18 cellular contexts compared by ENCODE assay signal in genomic region chr2:162934191-162934590, GRCh38.
"Had no signal": no experiment of that assay in that cellular context is flagged by ENCODE, and none has a peak within 500 bp of the region (broad histone marks: within the 10 kb centered on the region; RNA-seq: fewer than 3 reads in every experiment).

No MANE protein-coding gene starts in this region.

- DNase-seq: cortex of kidney; dorsolateral prefrontal cortex; effector CD4-positive, alpha-beta T cell; foreskin melanocyte; head of caudate nucleus; left ventricle myocardium superior; lower lobe of right lung; mucosa of descending colon; naive B cell; pancreas; stimulated activated CD4-positive, alpha-beta T cell treated with anti-CD3 and anti-CD28 coated beads, Interleukin-4, amount 100 ng/mL, for 4 hours; stimulated activated naive B cell treated with anti-CD40 and anti-IgM and Interleukin-4, amounts not matched to agents 10 μg/mL and 1 μg/mL and 100 μg/mL, for 72 hours; upper lobe of left lung had no signal

- H3K4me1 ChIP-seq: lower lobe of right lung, pancreas, tibial nerve, upper lobe of left lung had no signal

- H3K27ac ChIP-seq: dorsolateral prefrontal cortex, lower lobe of right lung, neutrophil, pancreas, thoracic aorta, tibial nerve, upper lobe of left lung had no signal

- H3K36me3 ChIP-seq: lower lobe of right lung, neutrophil, pancreas, thoracic aorta, tibial nerve, upper lobe of left lung had no signal

- H3K27me3 ChIP-seq: dorsolateral prefrontal cortex, neutrophil, pancreas, tibial nerve, upper lobe of left lung had no signal

- ATAC-seq: left ventricle myocardium superior; lower lobe of right lung; mucosa of descending colon; natural killer cell treated with Interleukin-12 subunit alpha and Interleukin-12 subunit beta and Interleukin-15 and Interleukin-18, amount 100 ng/mL, for 72 hours; pancreas; sciatic nerve; stimulated activated naive B cell treated with anti-CD40 and anti-IgM and Interleukin-4, amounts not matched to agents 10 μg/mL and 1 μg/mL and 100 μg/mL, for 72 hours had no signal

- H3K4me3 ChIP-seq: dorsolateral prefrontal cortex, lower lobe of right lung, mucosa of descending colon, pancreas, thoracic aorta, tibial nerve, upper lobe of left lung had no signal
